Comparison of ENCODE assay signal across 3 cellular contexts in genomic region chr17:41537990-41538389, GRCh38.
TF ChIP-seq lines count a peak whose summit lies in the region.

No MANE protein-coding gene starts in this region.

TF ChIP-seq in SK-N-SH, 30 proteins besides CTCF, POLR2A, EP300 and RAD21:
- TF ChIP-seq TAF1 (IDR thresholded peaks at IDR 0.05; ENCODE audit: borderline replicate concordance, low read depth, low read length) (no peak), NFIC (IDR thresholded peaks at IDR 0.05; ENCODE audit: borderline replicate concordance) (no peak), GABPA (IDR thresholded peaks at IDR 0.05; ENCODE audit: low read depth) (no peak), YY1 (IDR thresholded peaks at IDR 0.05; ENCODE audit: low read depth) (no peak), FOXM1 (IDR thresholded peaks at IDR 0.05; ENCODE audit: low read depth) (no peak), FOSL2 (IDR thresholded peaks at IDR 0.05; ENCODE audit: borderline replicate concordance, low read depth) (no peak), PBX3 (IDR thresholded peaks at IDR 0.05) (no peak), RCOR1 (IDR thresholded peaks at IDR 0.05; ENCODE audit: low read length) (no peak), POLR2AphosphoS5 (IDR thresholded peaks at IDR 0.05; ENCODE audit: low read depth, low read length) (no peak), SMC3 (IDR thresholded peaks at IDR 0.05; ENCODE audit: low read depth, low read length) (no peak), SIN3A (IDR thresholded peaks at IDR 0.05; ENCODE audit: borderline replicate concordance, low read depth, low read length) (no peak), MXI1 (IDR thresholded peaks at IDR 0.05; ENCODE audit: low read depth, low read length) (no peak), CHD2 (IDR thresholded peaks at IDR 0.05; ENCODE audit: low read length, partially characterized antibody) (no peak), EZH2phosphoT487 (IDR thresholded peaks at IDR 0.05; ENCODE audit: borderline replicate concordance, low read depth) (no peak)

TF ChIP-seq in SK-N-SH treated with all-trans-retinoic acid at 6 μM for 48 hours, 23 proteins besides CTCF, POLR2A, EP300 and RAD21:
- no peak for TF ChIP-seq SNAI2 (CRISPR knock-in tag; IDR thresholded peaks at IDR 0.05)
- TF ChIP-seq ZNF565 (CRISPR knock-in tag; conservative IDR thresholded peaks at IDR 0.05; ENCODE audit: low read depth), result no peak
- no peak for TF ChIP-seq ZFP3 (CRISPR knock-in tag; IDR thresholded peaks at IDR 0.05)
- TF ChIP-seq, protein P1, sequence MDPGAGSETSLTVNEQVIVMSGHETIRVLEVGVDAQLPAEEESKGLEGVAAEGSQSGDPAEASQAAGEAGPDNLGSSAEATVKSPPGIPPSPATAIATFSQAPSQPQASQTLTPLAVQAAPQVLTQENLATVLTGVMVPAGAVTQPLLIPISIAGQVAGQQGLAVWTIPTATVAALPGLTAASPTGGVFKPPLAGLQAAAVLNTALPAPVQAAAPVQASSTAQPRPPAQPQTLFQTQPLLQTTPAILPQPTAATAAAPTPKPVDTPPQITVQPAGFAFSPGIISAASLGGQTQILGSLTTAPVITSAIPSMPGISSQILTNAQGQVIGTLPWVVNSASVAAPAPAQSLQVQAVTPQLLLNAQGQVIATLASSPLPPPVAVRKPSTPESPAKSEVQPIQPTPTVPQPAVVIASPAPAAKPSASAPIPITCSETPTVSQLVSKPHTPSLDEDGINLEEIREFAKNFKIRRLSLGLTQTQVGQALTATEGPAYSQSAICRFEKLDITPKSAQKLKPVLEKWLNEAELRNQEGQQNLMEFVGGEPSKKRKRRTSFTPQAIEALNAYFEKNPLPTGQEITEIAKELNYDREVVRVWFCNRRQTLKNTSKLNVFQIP (CRISPR knock-in tag; IDR thresholded peaks at IDR 0.05; ENCODE audit: borderline replicate concordance, low read depth), result no peak
- TF ChIP-seq TOX (CRISPR knock-in tag; IDR thresholded peaks at IDR 0.05; ENCODE audit: borderline replicate concordance), result no peak
- no peak for TF ChIP-seq PATZ1 (CRISPR knock-in tag; IDR thresholded peaks at IDR 0.05; ENCODE audit: borderline replicate concordance)
- no peak for TF ChIP-seq GLIS3 (CRISPR knock-in tag; IDR thresholded peaks at IDR 0.05)
- no peak for TF ChIP-seq ZNF70 (CRISPR knock-in tag; IDR thresholded peaks at IDR 0.05)
- no peak for TF ChIP-seq ZC3H10 (CRISPR knock-in tag; IDR thresholded peaks at IDR 0.05)
- no peak for TF ChIP-seq ZFP30 (CRISPR knock-in tag; IDR thresholded peaks at IDR 0.05)
- no peak for TF ChIP-seq OSR1 (CRISPR knock-in tag; IDR thresholded peaks at IDR 0.05)
- TF ChIP-seq PPARA (CRISPR knock-in tag; IDR thresholded peaks at IDR 0.05; ENCODE audit: borderline replicate concordance), result no peak
- no peak for TF ChIP-seq ISL1 (CRISPR knock-in tag; IDR thresholded peaks at IDR 0.05)
- no peak for TF ChIP-seq RARB (CRISPR knock-in tag; IDR thresholded peaks at IDR 0.05)
- TF ChIP-seq TCF4 (CRISPR knock-in tag; IDR thresholded peaks at IDR 0.05; ENCODE audit: borderline replicate concordance), result no peak
- TF ChIP-seq, protein P2, sequence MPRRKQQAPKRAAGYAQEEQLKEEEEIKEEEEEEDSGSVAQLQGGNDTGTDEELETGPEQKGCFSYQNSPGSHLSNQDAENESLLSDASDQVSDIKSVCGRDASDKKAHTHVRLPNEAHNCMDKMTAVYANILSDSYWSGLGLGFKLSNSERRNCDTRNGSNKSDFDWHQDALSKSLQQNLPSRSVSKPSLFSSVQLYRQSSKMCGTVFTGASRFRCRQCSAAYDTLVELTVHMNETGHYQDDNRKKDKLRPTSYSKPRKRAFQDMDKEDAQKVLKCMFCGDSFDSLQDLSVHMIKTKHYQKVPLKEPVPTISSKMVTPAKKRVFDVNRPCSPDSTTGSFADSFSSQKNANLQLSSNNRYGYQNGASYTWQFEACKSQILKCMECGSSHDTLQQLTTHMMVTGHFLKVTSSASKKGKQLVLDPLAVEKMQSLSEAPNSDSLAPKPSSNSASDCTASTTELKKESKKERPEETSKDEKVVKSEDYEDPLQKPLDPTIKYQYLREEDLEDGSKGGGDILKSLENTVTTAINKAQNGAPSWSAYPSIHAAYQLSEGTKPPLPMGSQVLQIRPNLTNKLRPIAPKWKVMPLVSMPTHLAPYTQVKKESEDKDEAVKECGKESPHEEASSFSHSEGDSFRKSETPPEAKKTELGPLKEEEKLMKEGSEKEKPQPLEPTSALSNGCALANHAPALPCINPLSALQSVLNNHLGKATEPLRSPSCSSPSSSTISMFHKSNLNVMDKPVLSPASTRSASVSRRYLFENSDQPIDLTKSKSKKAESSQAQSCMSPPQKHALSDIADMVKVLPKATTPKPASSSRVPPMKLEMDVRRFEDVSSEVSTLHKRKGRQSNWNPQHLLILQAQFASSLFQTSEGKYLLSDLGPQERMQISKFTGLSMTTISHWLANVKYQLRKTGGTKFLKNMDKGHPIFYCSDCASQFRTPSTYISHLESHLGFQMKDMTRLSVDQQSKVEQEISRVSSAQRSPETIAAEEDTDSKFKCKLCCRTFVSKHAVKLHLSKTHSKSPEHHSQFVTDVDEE (CRISPR knock-in tag; IDR thresholded peaks at IDR 0.05), result no peak
- no peak for TF ChIP-seq ARNTL (CRISPR knock-in tag; IDR thresholded peaks at IDR 0.05; ENCODE audit: borderline replicate concordance, low read depth)
- no peak for TF ChIP-seq ZNF8 (CRISPR knock-in tag; IDR thresholded peaks at IDR 0.05)
TF ChIP-seq in SK-N-SH treated with all-trans-retinoic acid at 6 μM for 48 hours: peak in this region for 0.

TF ChIP-seq in H1, 55 proteins besides CTCF, POLR2A, EP300 and RAD21:
- TF ChIP-seq KDM4A (IDR thresholded peaks at IDR 0.05; ENCODE audit: low read depth, low read length, severe bottlenecking), result no peak
- no peak for TF ChIP-seq POU5F1 (IDR thresholded peaks at IDR 0.05; ENCODE audit: low read depth, low read length)
- TF ChIP-seq SAP30 (IDR thresholded peaks at IDR 0.05; ENCODE audit: insufficient read depth, insufficient replicate concordance, low read length), result no peak
- TF ChIP-seq, protein P3, sequence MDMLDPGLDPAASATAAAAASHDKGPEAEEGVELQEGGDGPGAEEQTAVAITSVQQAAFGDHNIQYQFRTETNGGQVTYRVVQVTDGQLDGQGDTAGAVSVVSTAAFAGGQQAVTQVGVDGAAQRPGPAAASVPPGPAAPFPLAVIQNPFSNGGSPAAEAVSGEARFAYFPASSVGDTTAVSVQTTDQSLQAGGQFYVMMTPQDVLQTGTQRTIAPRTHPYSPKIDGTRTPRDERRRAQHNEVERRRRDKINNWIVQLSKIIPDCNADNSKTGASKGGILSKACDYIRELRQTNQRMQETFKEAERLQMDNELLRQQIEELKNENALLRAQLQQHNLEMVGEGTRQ (IDR thresholded peaks at IDR 0.05; ENCODE audit: low read length), result no peak
